13 cellular contexts compared by ENCODE assay signal in the genomic region with DNA sequence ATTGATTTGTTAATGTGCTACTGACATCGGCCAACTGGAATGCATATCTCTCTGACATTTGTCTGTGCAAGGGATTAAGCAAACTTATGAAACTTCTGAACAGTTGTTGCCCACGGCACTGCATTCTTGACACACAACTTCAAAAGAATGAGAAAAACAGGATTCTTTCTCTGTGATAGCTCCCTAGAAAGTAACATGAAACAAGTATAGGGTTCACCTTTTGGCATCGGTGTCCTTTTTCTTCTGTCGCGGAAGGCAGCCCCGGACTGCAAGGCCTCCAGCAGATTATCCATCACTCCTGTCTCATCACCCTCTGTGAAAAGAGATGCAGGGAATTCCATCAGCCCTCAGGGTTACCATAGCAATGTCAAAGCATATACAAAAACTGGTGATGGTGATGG.
DNase-seq lines count a peak whose midpoint lies in the region; TF ChIP-seq lines count a peak whose summit lies in the region.
"Had no signal": no experiment of that assay in that cellular context is flagged by ENCODE, and none has a peak within 500 bp of the region (broad histone marks: within the 10 kb centered on the region; RNA-seq: fewer than 3 reads in every experiment).

No MANE protein-coding gene starts in this region.

- DNase-seq in BJ (ENCODE audit: low read depth) (peak; percentile 48), RKO (ENCODE audit: low spot score) (peak; percentile 3), esophagus muscularis mucosa (ENCODE audit: extremely low spot score) (no peak), KG1 (lab: John Stamatoyannopoulos, UW) (no peak), thyroid gland (no peak), Kasumi-1 (lab: John Stamatoyannopoulos, UW) (no peak), tibial nerve (ENCODE audit: low spot score in 2 of 2) (no peak)
- DNase-seq: activated B cell treated with CpG ODN at 0.5 μM for 24 hours; activated T-cell treated with anti-CD3 and anti-CD28 coated beads, Interleukin-2, amount 50 U/mL, for 24 hours; CD8-positive, alpha-beta T cell; midbrain had no signal

- H3K4me1 ChIP-seq in esophagus muscularis mucosa (peaks cover 0 to 38% (median 35%) of the 10 kb centered on the region in 4 donors), thyroid gland (no peaks in the 10 kb centered on the region), tibial nerve (no peaks in the 10 kb centered on the region)

- H3K79me2 ChIP-seq in neural cell (replicated peaks; ENCODE audit: insufficient read depth, low read length): no peaks in the 10 kb centered on the region

- no peak overlapping the region for H3K4me3 ChIP-seq in BJ (ENCODE audit: low read depth, low read length)
- H3K4me3 ChIP-seq in esophagus muscularis mucosa: no peak overlapping the region
- peak overlapping the region; percentile 24 for H3K4me3 ChIP-seq in neural cell (ENCODE audit: low read length)
- no peak overlapping the region for H3K4me3 ChIP-seq in thyroid gland (replicated peaks in 1 of 3)
- no peak overlapping the region for H3K4me3 ChIP-seq in tibial nerve
- H3K4me3 ChIP-seq: GM12878 had no signal

- H2AFZ ChIP-seq in neural cell (ENCODE audit: low read depth, low read length): no peak overlapping the region

- no peak for TF ChIP-seq RAD21 in neural cell (conservative IDR thresholded peaks at IDR 0.05)

- peaks cover 6% of the 10 kb centered on the region for H3F3A ChIP-seq in neural cell (ENCODE audit: insufficient read depth, low read length, poor library complexity, severe bottlenecking)

- TF ChIP-seq EP300 in esophagus muscularis mucosa (IDR thresholded peaks at IDR 0.05) (no peak), neural cell (conservative IDR thresholded peaks at IDR 0.05; ENCODE audit: poor library complexity, severe bottlenecking) (peak; percentile 71), tibial nerve (IDR thresholded peaks at IDR 0.05) (no peak)

- intact Hi-C loops in esophagus muscularis mucosa (cut with DNase I) (loop anchor here (5.0 kb wide), 2 partner anchors 92 to 382 kb away; no protein-coding TSS in a partner anchor), thyroid gland (cut with DNase I) (no loop called here)

- no peaks in the 10 kb centered on the region for H3K9me3 ChIP-seq in esophagus muscularis mucosa
- no peaks in the 10 kb centered on the region for H3K9me3 ChIP-seq in neural cell (ENCODE audit: low read length)
- no peaks in the 10 kb centered on the region for H3K9me3 ChIP-seq in thyroid gland
- no peaks in the 10 kb centered on the region for H3K9me3 ChIP-seq in tibial nerve

- peak overlapping the region; percentile 25 to 52 (median 49) for H3K27ac ChIP-seq in esophagus muscularis mucosa (replicated peaks in 1 of 4)
- H3K27ac ChIP-seq in neural cell (ENCODE audit: low read length): peak overlapping the region; percentile 73
- H3K27ac ChIP-seq in thyroid gland: no peak overlapping the region
- no peak overlapping the region for H3K27ac ChIP-seq in tibial nerve

- no peaks in the 10 kb centered on the region for H4K20me1 ChIP-seq in neural cell (ENCODE audit: insufficient read depth)

- no peaks in the 10 kb centered on the region for H3K36me3 ChIP-seq in BJ (ENCODE audit: control insufficient read depth, insufficient read depth, low read length)
- no peaks in the 10 kb centered on the region for H3K36me3 ChIP-seq in esophagus muscularis mucosa
- no peaks in the 10 kb centered on the region for H3K36me3 ChIP-seq in neural cell (ENCODE audit: insufficient read depth, low read length)
- no peaks in the 10 kb centered on the region for H3K36me3 ChIP-seq in thyroid gland
- no peaks in the 10 kb centered on the region for H3K36me3 ChIP-seq in tibial nerve

- CTCF ChIA-PET in BJ (lab: Yijun Ruan, JAX): interaction anchor here (0.7 to 1.7 kb wide), 6 partner anchors 15 to 383 kb away, joined by 3 to 6 read pairs (median 3); no protein-coding TSS in a partner anchor

- H3K9me2 ChIP-seq in neural cell (ENCODE audit: insufficient read depth, low read length): no peaks in the 10 kb centered on the region

- TF ChIP-seq CTCF in BJ (IDR thresholded peaks at IDR 0.05; ENCODE audit: insufficient read depth, low read depth, low read length) (no peak), esophagus muscularis mucosa (IDR thresholded peaks at IDR 0.05) (no peak), neural cell (IDR thresholded peaks at IDR 0.05; ENCODE audit: poor library complexity, severe bottlenecking) (no peak), thyroid gland (IDR thresholded peaks at IDR 0.05) (no peak), tibial nerve (IDR thresholded peaks at IDR 0.05) (no peak)

- no peak overlapping the region for H3K9ac ChIP-seq in neural cell (ENCODE audit: low read length)

- peak overlapping the region; percentile 26 for H3K4me2 ChIP-seq in neural cell (ENCODE audit: low read length)

- POLR2A ChIA-PET in BJ (lab: Charles Lee): interaction anchor here (0.5 kb wide), 1 partner anchor 553 kb away, joined by 3 read pairs; no protein-coding TSS in a partner anchor

- TF ChIP-seq POLR2A in esophagus muscularis mucosa (IDR thresholded peaks at IDR 0.05; ENCODE audit: low read depth) (no peak), thyroid gland (IDR thresholded peaks at IDR 0.05) (no peak), tibial nerve (IDR thresholded peaks at IDR 0.05) (no peak)

- WGBS in esophagus muscularis mucosa: 27% methylated on average over 6 of the region's 6 CpGs
- 81 to 87% methylated on average over 6 of the region's 6 CpGs for WGBS in thyroid gland, 2 donors
- WGBS in tibial nerve, 2 donors: 51 to 52% methylated on average over 6 of the region's 6 CpGs

- H3K27me3 ChIP-seq in BJ (ENCODE audit: control insufficient read depth, insufficient read depth, low read length): no peaks in the 10 kb centered on the region
- no peaks in the 10 kb centered on the region for H3K27me3 ChIP-seq in esophagus muscularis mucosa
- no peaks in the 10 kb centered on the region for H3K27me3 ChIP-seq in neural cell (ENCODE audit: insufficient read depth, low read depth, low read length)
- H3K27me3 ChIP-seq in thyroid gland: no peaks in the 10 kb centered on the region
- H3K27me3 ChIP-seq in tibial nerve: no peaks in the 10 kb centered on the region

TF ChIP-seq in neural cell, 6 proteins besides CTCF, POLR2A, EP300 and RAD21:
- TF ChIP-seq MXI1 (conservative IDR thresholded peaks at IDR 0.05; ENCODE audit: poor library complexity, severe bottlenecking) (no peak), EZH2 (IDR thresholded peaks at IDR 0.05; ENCODE audit: borderline replicate concordance, insufficient read depth, low read length, poor library complexity, severe bottlenecking) (no peak), POLR2AphosphoS5 (IDR thresholded peaks at IDR 0.05) (peak; percentile 42), TAF1 (IDR thresholded peaks at IDR 0.05; ENCODE audit: low read depth) (no peak), SMC3 (conservative IDR thresholded peaks at IDR 0.05; ENCODE audit: poor library complexity) (no peak)
- TF ChIP-seq, protein P1, sequence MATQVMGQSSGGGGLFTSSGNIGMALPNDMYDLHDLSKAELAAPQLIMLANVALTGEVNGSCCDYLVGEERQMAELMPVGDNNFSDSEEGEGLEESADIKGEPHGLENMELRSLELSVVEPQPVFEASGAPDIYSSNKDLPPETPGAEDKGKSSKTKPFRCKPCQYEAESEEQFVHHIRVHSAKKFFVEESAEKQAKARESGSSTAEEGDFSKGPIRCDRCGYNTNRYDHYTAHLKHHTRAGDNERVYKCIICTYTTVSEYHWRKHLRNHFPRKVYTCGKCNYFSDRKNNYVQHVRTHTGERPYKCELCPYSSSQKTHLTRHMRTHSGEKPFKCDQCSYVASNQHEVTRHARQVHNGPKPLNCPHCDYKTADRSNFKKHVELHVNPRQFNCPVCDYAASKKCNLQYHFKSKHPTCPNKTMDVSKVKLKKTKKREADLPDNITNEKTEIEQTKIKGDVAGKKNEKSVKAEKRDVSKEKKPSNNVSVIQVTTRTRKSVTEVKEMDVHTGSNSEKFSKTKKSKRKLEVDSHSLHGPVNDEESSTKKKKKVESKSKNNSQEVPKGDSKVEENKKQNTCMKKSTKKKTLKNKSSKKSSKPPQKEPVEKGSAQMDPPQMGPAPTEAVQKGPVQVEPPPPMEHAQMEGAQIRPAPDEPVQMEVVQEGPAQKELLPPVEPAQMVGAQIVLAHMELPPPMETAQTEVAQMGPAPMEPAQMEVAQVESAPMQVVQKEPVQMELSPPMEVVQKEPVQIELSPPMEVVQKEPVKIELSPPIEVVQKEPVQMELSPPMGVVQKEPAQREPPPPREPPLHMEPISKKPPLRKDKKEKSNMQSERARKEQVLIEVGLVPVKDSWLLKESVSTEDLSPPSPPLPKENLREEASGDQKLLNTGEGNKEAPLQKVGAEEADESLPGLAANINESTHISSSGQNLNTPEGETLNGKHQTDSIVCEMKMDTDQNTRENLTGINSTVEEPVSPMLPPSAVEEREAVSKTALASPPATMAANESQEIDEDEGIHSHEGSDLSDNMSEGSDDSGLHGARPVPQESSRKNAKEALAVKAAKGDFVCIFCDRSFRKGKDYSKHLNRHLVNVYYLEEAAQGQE (IDR thresholded peaks at IDR 0.05; ENCODE audit: borderline replicate concordance): peak; percentile 39

Comparison
In these comparisons a context has a peak if more than half of its experiments do, and no peak if none do; other contexts are left out.
1. DNase-seq: peak in BJ (single experiment) and RKO (single experiment); none in esophagus muscularis mucosa (single experiment), KG1 (single experiment), thyroid gland (0 of 2), Kasumi-1 (0 of 2) and tibial nerve (0 of 2).
2. H3K27ac ChIP-seq: peak in esophagus muscularis mucosa (4 of 4) and neural cell (single experiment); none in thyroid gland (0 of 3) and tibial nerve (0 of 4).